16 cellular contexts compared by ENCODE assay signal in the genomic region with DNA sequence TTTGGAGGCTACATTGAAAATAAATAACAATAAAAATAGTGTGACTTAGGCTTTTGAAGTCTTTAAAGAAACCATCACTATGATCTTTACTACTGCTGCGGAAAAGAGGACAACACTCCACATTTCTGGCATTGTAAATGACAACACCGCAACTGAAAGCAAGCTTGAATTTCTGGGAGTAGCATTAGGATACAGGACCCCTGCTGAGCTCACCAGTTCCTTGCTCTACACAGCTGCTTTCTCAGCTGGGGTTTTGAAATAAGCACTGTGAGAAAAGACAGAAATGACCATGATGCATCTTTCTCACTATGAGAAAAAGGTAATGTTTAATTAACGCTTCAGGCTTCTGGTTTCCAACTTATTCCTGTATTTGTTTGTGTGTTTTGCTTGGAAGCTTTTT.
A peak's percentile ranks its signal among the peaks of the same experiment; 100 is the strongest.
DNase-seq lines count a peak whose midpoint lies in the region; FAIRE-seq and TF ChIP-seq lines count a peak whose summit lies in the region.
"Had no signal": no experiment of that assay in that cellular context is flagged by ENCODE, and none has a peak within 500 bp of the region (broad histone marks: within the 10 kb centered on the region; RNA-seq: fewer than 3 reads in every experiment).

No MANE protein-coding gene starts in this region.

- H3K4me3 ChIP-seq in HUES64 (ENCODE audit: low read length) (no peak overlapping the region), endodermal cell (ENCODE audit: low read length) (no peak overlapping the region), hepatocyte (no peak overlapping the region)
- H3K4me3 ChIP-seq: colonic mucosa, SJCRH30, suprapubic skin had no signal

- WGBS in HUES64: 55% methylated on average over 3 of the region's 3 CpGs
- WGBS in endodermal cell (ENCODE audit: insufficient coverage in 1 of 2, insufficient read length in 1 of 2), 2 experiments: 68 to 80% methylated on average over 1 to 3 of the region's 3 CpGs
- WGBS in hepatocyte (ENCODE audit: low lambda C conversion rate, missing lambda C conversion rate): 68% methylated on average over 3 of the region's 3 CpGs

- H3K9ac ChIP-seq in HUES64 (ENCODE audit: low read depth, low read length): 0 out of 2 replicates have a peak overlapping the region, but pooled peaks have one; percentile 23
- no peak overlapping the region for H3K9ac ChIP-seq in endodermal cell (ENCODE audit: extremely low read depth, low read length, poor library complexity, severe bottlenecking)

- FAIRE-seq in frontal cortex (lab: Jason Lieb, UNC): no peak
- FAIRE-seq: islet of Langerhans had no signal

- no peaks in the 10 kb centered on the region for H3K9me3 Mint-ChIP-seq in endodermal cell

- no peak overlapping the region for H3K4me2 ChIP-seq in hepatocyte

- TF ChIP-seq CTCF in endodermal cell (conservative IDR thresholded peaks at IDR 0.05) (no peak), hepatocyte (IDR thresholded peaks at IDR 0.05; ENCODE audit: poor library complexity) (no peak)

- DNase-seq in NCI-H446 (lab: John Stamatoyannopoulos, UW): peak; percentile 78 to 87
- peak; percentile 69 for DNase-seq in endodermal cell
- peak; percentile 13 for DNase-seq in pons (ENCODE audit: low spot score)
- DNase-seq in middle frontal gyrus (ENCODE audit: extremely low spot score, low spot score): no peak
- DNase-seq in hepatocyte (ENCODE audit: low spot score): no peak
- DNase-seq in frontal cortex (ENCODE audit: low spot score in 2 of 2): no peak
- DNase-seq: activated CD4-positive, CD25-positive, alpha-beta regulatory T cell treated with anti-CD3 and anti-CD28 coated beads, Interleukin-2, amount 50 U/mL, for 72 hours; activated gamma-delta T cell; colonic mucosa; NCI-H2227 treated with DMSO at 0.1 percent for 48 hours; nucleus accumbens; stimulated activated CD4-positive, alpha-beta T cell treated with anti-CD3 and anti-CD28 coated beads, Interleukin-4, amount 100 ng/mL, for 4 hours had no signal

- H3K27me3 ChIP-seq in HUES64 (ENCODE audit: insufficient read depth, low read length): no peaks in the 10 kb centered on the region
- no peaks in the 10 kb centered on the region for H3K27me3 ChIP-seq in endodermal cell (ENCODE audit: control insufficient read depth, insufficient read depth, low read length, poor library complexity, severe bottlenecking)
- no peaks in the 10 kb centered on the region for H3K27me3 ChIP-seq in hepatocyte
- H3K27me3 ChIP-seq: colonic mucosa, SJCRH30, suprapubic skin had no signal

- no peaks in the 10 kb centered on the region for H3K27me3 Mint-ChIP-seq in endodermal cell (ENCODE audit: insufficient read depth)

- no peak overlapping the region for H3K4me3 Mint-ChIP-seq in endodermal cell

- H3K36me3 ChIP-seq in HUES64 (ENCODE audit: insufficient read depth, low read length) (no peaks in the 10 kb centered on the region), endodermal cell (ENCODE audit: control insufficient read depth, insufficient read depth, low read length) (no peaks in the 10 kb centered on the region), hepatocyte (replicated peaks; ENCODE audit: insufficient read depth, low read depth) (no peaks in the 10 kb centered on the region)
- H3K36me3 ChIP-seq: colonic mucosa, SJCRH30, suprapubic skin had no signal

- peaks cover 21% of the 10 kb centered on the region for H3K4me1 ChIP-seq in HUES64 (ENCODE audit: insufficient read depth, low read length)
- H3K4me1 ChIP-seq in endodermal cell (ENCODE audit: control insufficient read depth, insufficient read depth, low read length): no peaks in the 10 kb centered on the region
- peaks cover 3% of the 10 kb centered on the region for H3K4me1 ChIP-seq in hepatocyte (ENCODE audit: insufficient read depth)
- H3K4me1 ChIP-seq: colonic mucosa, SJCRH30 had no signal

- H3K27ac Mint-ChIP-seq in endodermal cell: no peak overlapping the region

- no peaks in the 10 kb centered on the region for H3K9me2 ChIP-seq in hepatocyte (replicated peaks; ENCODE audit: insufficient read depth)

- H3K36me3 Mint-ChIP-seq in endodermal cell (ENCODE audit: low read depth): no peaks in the 10 kb centered on the region

- H2AFZ ChIP-seq in hepatocyte: no peak overlapping the region

- H3K4me1 Mint-ChIP-seq in endodermal cell: peaks cover 6% of the 10 kb centered on the region

- no peaks in the 10 kb centered on the region for H3K79me2 ChIP-seq in hepatocyte

- no peaks in the 10 kb centered on the region for H4K20me1 ChIP-seq in hepatocyte (ENCODE audit: insufficient read depth, poor library complexity, severe bottlenecking)

- H3K9me3 ChIP-seq in HUES64 (ENCODE audit: insufficient read depth, low read depth, low read length): no peaks in the 10 kb centered on the region
- no peaks in the 10 kb centered on the region for H3K9me3 ChIP-seq in endodermal cell (ENCODE audit: control insufficient read depth, low read length)
- H3K9me3 ChIP-seq in hepatocyte (ENCODE audit: low read depth): no peaks in the 10 kb centered on the region
- H3K9me3 ChIP-seq: colonic mucosa, SJCRH30, suprapubic skin had no signal

- H3K27ac ChIP-seq in HUES64 (ENCODE audit: low read depth, low read length) (peak overlapping the region; percentile 47; the same call in 1 of the 2 replicates), endodermal cell (ENCODE audit: low read depth, low read length) (peak overlapping the region; percentile 84), hepatocyte (no peak overlapping the region)
- H3K27ac ChIP-seq: colonic mucosa, SJCRH30, suprapubic skin had no signal

Comparison
In these comparisons a context has a peak if more than half of its experiments do, and no peak if none do; other contexts are left out.
1. DNase-seq: peak in NCI-H446 (2 of 2), endodermal cell (single experiment) and pons (single experiment); none in middle frontal gyrus (single experiment), hepatocyte (single experiment) and frontal cortex (0 of 2).